In the genomic region with DNA sequence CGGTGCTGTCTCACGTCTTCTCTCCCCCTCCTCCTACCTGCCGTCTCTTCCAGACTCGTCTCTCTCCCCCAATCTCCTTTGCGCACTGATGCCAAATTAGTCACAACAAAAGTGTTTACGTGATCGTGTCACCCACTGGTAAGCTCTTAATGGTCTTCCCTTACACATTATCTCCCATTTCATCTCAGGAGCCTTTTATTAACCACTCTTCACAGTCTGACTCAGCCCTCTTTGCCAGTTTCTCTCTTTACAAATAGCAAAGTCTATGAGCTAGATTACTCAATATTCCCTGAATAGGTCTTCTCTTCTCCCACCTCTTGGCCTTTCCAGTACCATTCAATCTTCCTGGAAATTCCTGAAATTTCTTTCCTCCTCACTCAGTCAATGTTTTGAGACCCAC, we compare ENCODE assay signal across 1 cellular context.
A peak's percentile ranks its signal among the peaks of the same experiment; 100 is the strongest.
TF ChIP-seq lines count a peak whose summit lies in the region.

No MANE protein-coding gene starts in this region.

TF ChIP-seq in HCT116, 20 proteins besides CTCF, POLR2A, EP300 and RAD21 (continued from another document):
- TF ChIP-seq, protein P1, sequence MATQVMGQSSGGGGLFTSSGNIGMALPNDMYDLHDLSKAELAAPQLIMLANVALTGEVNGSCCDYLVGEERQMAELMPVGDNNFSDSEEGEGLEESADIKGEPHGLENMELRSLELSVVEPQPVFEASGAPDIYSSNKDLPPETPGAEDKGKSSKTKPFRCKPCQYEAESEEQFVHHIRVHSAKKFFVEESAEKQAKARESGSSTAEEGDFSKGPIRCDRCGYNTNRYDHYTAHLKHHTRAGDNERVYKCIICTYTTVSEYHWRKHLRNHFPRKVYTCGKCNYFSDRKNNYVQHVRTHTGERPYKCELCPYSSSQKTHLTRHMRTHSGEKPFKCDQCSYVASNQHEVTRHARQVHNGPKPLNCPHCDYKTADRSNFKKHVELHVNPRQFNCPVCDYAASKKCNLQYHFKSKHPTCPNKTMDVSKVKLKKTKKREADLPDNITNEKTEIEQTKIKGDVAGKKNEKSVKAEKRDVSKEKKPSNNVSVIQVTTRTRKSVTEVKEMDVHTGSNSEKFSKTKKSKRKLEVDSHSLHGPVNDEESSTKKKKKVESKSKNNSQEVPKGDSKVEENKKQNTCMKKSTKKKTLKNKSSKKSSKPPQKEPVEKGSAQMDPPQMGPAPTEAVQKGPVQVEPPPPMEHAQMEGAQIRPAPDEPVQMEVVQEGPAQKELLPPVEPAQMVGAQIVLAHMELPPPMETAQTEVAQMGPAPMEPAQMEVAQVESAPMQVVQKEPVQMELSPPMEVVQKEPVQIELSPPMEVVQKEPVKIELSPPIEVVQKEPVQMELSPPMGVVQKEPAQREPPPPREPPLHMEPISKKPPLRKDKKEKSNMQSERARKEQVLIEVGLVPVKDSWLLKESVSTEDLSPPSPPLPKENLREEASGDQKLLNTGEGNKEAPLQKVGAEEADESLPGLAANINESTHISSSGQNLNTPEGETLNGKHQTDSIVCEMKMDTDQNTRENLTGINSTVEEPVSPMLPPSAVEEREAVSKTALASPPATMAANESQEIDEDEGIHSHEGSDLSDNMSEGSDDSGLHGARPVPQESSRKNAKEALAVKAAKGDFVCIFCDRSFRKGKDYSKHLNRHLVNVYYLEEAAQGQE (IDR thresholded peaks at IDR 0.05; ENCODE audit: low read depth), result no peak
- no peak for TF ChIP-seq SIN3A (IDR thresholded peaks at IDR 0.05; ENCODE audit: low read depth)
- no peak for TF ChIP-seq EGR1 (IDR thresholded peaks at IDR 0.05; ENCODE audit: low read depth)
- no peak for TF ChIP-seq EZH2phosphoT487 (IDR thresholded peaks at IDR 0.05; ENCODE audit: borderline replicate concordance)
- TF ChIP-seq EZH2 (IDR thresholded peaks at IDR 0.05), result no peak
- TF ChIP-seq MAX (IDR thresholded peaks at IDR 0.05), result no peak
- TF ChIP-seq FOSL1 (IDR thresholded peaks at IDR 0.05; ENCODE audit: low read depth), result peak; percentile 55
- peak; percentile 60 for TF ChIP-seq SP1 (IDR thresholded peaks at IDR 0.05; ENCODE audit: low read depth)
- TF ChIP-seq CBX3 (IDR thresholded peaks at IDR 0.05; ENCODE audit: low read depth), result peak; percentile 18; the same call in 1 of the 2 replicates
- TF ChIP-seq ATF3 (IDR thresholded peaks at IDR 0.05), result no peak
- no peak for TF ChIP-seq ELF1 (IDR thresholded peaks at IDR 0.05; ENCODE audit: borderline replicate concordance, low read depth)
- peak; percentile 77 for TF ChIP-seq CEBPB (IDR thresholded peaks at IDR 0.05; ENCODE audit: low read depth)
- TF ChIP-seq JUND (IDR thresholded peaks at IDR 0.05), result peak; percentile 51
- no peak for TF ChIP-seq TCF7L2 (IDR thresholded peaks at IDR 0.05; ENCODE audit: borderline replicate concordance, extremely low read depth, insufficient read depth, insufficient read length)
- no peak for TF ChIP-seq ZFX (IDR thresholded peaks at IDR 0.05)
- no peak for TF ChIP-seq YY1 (IDR thresholded peaks at IDR 0.05; ENCODE audit: extremely low read depth, insufficient replicate concordance, low read depth, low read length)
- TF ChIP-seq ZBTB33 (IDR thresholded peaks at IDR 0.05; ENCODE audit: extremely low read depth, insufficient replicate concordance, low read length), result no peak
- TF ChIP-seq ZNF274 (IDR thresholded peaks at IDR 0.05; ENCODE audit: low read depth, low read length), result no peak
